21 cellular contexts compared by ENCODE assay signal in genomic region chr14:101514136-101514535, GRCh38. TPM values are rescaled to one million over a fixed set of nuclear protein-coding genes. Genes with fewer than 3 reads are reported as not detected.
DNase-seq lines count a peak whose midpoint lies in the region; ATAC-seq lines count a peak whose summit lies in the region.
"Had no signal": no experiment of that assay in that cellular context is flagged by ENCODE, and none has a peak within 500 bp of the region (broad histone marks: within the 10 kb centered on the region; RNA-seq: fewer than 3 reads in every experiment).

No MANE protein-coding gene starts in this region.

- no CpG with 5 or more reads among the region's 5 CpGs for WGBS in neuronal stem cell (ENCODE audit: extremely low coverage in 2 of 2, insufficient read length in 2 of 2, insufficient replicate concordance in 1 of 2), 2 donors

- H3K14ac ChIP-seq in neuronal stem cell (ENCODE audit: low read length): no peak overlapping the region

- intact Hi-C loops in Right ventricle myocardium superior (cut with DNase I) (no loop called here), cardiac septum (cut with DNase I) (no loop called here)

- no peak for ATAC-seq in Right ventricle myocardium superior (ENCODE audit: poor library complexity)
- peak; percentile 24 for ATAC-seq in stimulated activated naive CD8-positive, alpha-beta T cell treated with anti-CD3 and anti-CD28 coated beads, Interleukin-15, amount 100 ng/mL, for 72 hours
- no peak for ATAC-seq in stimulated activated naive CD8-positive, alpha-beta T cell treated with anti-CD3 and anti-CD28 coated beads, Interleukin-15, Interleukin-2, amounts not matched to agents 100 U/mL and 50 U/mL, for 24 hours
- ATAC-seq: A549; CD8-positive, alpha-beta T cell; HCT116 had no signal

- H3K4me2 ChIP-seq in neuronal stem cell (ENCODE audit: insufficient read depth, low read length, poor library complexity, severe bottlenecking): no peak overlapping the region
- H3K4me2 ChIP-seq: A549 had no signal

- no peak overlapping the region for H3K23ac ChIP-seq in neuronal stem cell (ENCODE audit: low read depth, low read length, poor library complexity)

- peak overlapping the region; percentile 73 for H3K18ac ChIP-seq in neuronal stem cell (ENCODE audit: low read length)

- H3K27ac Mint-ChIP-seq in stimulated activated naive CD8-positive, alpha-beta T cell treated with anti-CD3 and anti-CD28 coated beads, Interleukin-15, amount 100 ng/mL, for 72 hours: no peak overlapping the region
- H3K27ac Mint-ChIP-seq: CD8-positive, alpha-beta T cell; H9 had no signal

- DNase-seq in Right ventricle myocardium superior (peak; percentile 27), cardiac septum (ENCODE audit: low spot score) (no peak), neuronal stem cell (ENCODE audit: low spot score) (no peak)
- DNase-seq in stimulated activated naive CD8-positive, alpha-beta T cell treated with anti-CD3 and anti-CD28 coated beads, Interleukin-15, amount 100 ng/mL, for 72 hours: no peak
- DNase-seq in stimulated activated naive CD8-positive, alpha-beta T cell treated with anti-CD3 and anti-CD28 coated beads, Interleukin-15, Interleukin-2, amounts not matched to agents 100 U/mL and 50 U/mL, for 24 hours: no peak
- no peak for DNase-seq in stimulated activated naive CD4-positive, alpha-beta T cell treated with Interleukin-2 at 50 U/mL for 16 hours (lab: John Stamatoyannopoulos, UW)
- DNase-seq: 8988T; ACHN; AML-193; BE2C; Caco-2; CD4-positive, CD25-positive, alpha-beta regulatory T cell; CD8-positive, alpha-beta T cell; DMS153; DND-41; GM23248; H9 had no signal

- H3K9ac ChIP-seq in neuronal stem cell (ENCODE audit: low read depth, low read length, poor library complexity): no peak overlapping the region
- H3K9ac ChIP-seq: GM23248 had no signal

- H2BK120ac ChIP-seq in neuronal stem cell (ENCODE audit: low read depth, low read length): no peak overlapping the region

- H2AK5ac ChIP-seq in neuronal stem cell (ENCODE audit: low read depth, low read length): peak overlapping the region; percentile 64

- H4K91ac ChIP-seq in neuronal stem cell (ENCODE audit: low read depth, low read length, poor library complexity): no peak overlapping the region

- H4K8ac ChIP-seq in neuronal stem cell (ENCODE audit: low read depth, low read length): no peak overlapping the region

- H2AFZ ChIP-seq in neuronal stem cell (ENCODE audit: low read length): no peak overlapping the region
- H2AFZ ChIP-seq: GM23248 had no signal

- no peaks in the 10 kb centered on the region for H3K4me1 ChIP-seq in neuronal stem cell (ENCODE audit: control insufficient read depth in 2 of 2, insufficient read depth in 1 of 2, low read depth in 1 of 2, low read length in 2 of 2)
- H3K4me1 ChIP-seq: A549, BE2C, Caco-2 had no signal

- H3K4me3 ChIP-seq in neuronal stem cell (ENCODE audit: low read length in 2 of 2): no peak overlapping the region
- H3K4me3 ChIP-seq: A549, GM23248 had no signal

- H3K4ac ChIP-seq in neuronal stem cell (ENCODE audit: low read length): no peak overlapping the region

- H2BK5ac ChIP-seq in neuronal stem cell (ENCODE audit: low read length): no peak overlapping the region

- H3K4me3 Mint-ChIP-seq in stimulated activated naive CD8-positive, alpha-beta T cell treated with anti-CD3 and anti-CD28 coated beads, Interleukin-15, amount 100 ng/mL, for 72 hours: no peak overlapping the region
- H3K4me3 Mint-ChIP-seq: CD4-positive, CD25-positive, alpha-beta regulatory T cell; CD8-positive, alpha-beta T cell; H9 had no signal

- H2BK15ac ChIP-seq in neuronal stem cell (ENCODE audit: low read length): peak overlapping the region; percentile 30

- peaks cover 0 to 11% of the 10 kb centered on the region in 2 donors for H3K9me3 ChIP-seq in neuronal stem cell (replicated peaks in 1 of 2; ENCODE audit: control insufficient read depth in 2 of 2, insufficient read depth in 1 of 2, low read depth in 1 of 2, low read length in 2 of 2)
- H3K9me3 ChIP-seq: BE2C, Caco-2 had no signal

- H3K4me1 Mint-ChIP-seq in stimulated activated naive CD8-positive, alpha-beta T cell treated with anti-CD3 and anti-CD28 coated beads, Interleukin-15, amount 100 ng/mL, for 72 hours: no peaks in the 10 kb centered on the region
- H3K4me1 Mint-ChIP-seq: CD4-positive, CD25-positive, alpha-beta regulatory T cell; H9 had no signal

- no peaks in the 10 kb centered on the region for H3K36me3 ChIP-seq in neuronal stem cell (replicated peaks in 1 of 2; ENCODE audit: control insufficient read depth in 2 of 2, insufficient read depth in 2 of 2, low read length in 2 of 2)
- H3K36me3 ChIP-seq: BE2C had no signal

- peaks cover 0 to 7% (median 0%) of the 10 kb centered on the region in 3 experiments for H3K27me3 ChIP-seq in neuronal stem cell (ENCODE audit: control insufficient read depth in 3 of 3, insufficient read depth in 3 of 3, low read depth in 1 of 3, low read length in 3 of 3)
- H3K27me3 ChIP-seq: BE2C had no signal

- no peaks in the 10 kb centered on the region for H3K79me1 ChIP-seq in neuronal stem cell (ENCODE audit: low read depth, low read length)

- no peak overlapping the region for H2BK12ac ChIP-seq in neuronal stem cell (ENCODE audit: low read length)

- H3K27ac ChIP-seq in neuronal stem cell (replicated peaks; ENCODE audit: low read length): no peak overlapping the region
- H3K27ac ChIP-seq: C4-2B, GM23248 had no signal

- H3K9me3 Mint-ChIP-seq in stimulated activated naive CD8-positive, alpha-beta T cell treated with anti-CD3 and anti-CD28 coated beads, Interleukin-15, amount 100 ng/mL, for 72 hours: peaks cover 4 to 17% of the 10 kb centered on the region in 2 donors

- H3K27me3 Mint-ChIP-seq in stimulated activated naive CD8-positive, alpha-beta T cell treated with anti-CD3 and anti-CD28 coated beads, Interleukin-15, amount 100 ng/mL, for 72 hours: no peaks in the 10 kb centered on the region
- H3K27me3 Mint-ChIP-seq: CD4-positive, CD25-positive, alpha-beta regulatory T cell had no signal

RNA-seq across cellular contexts. Expression of gene DIO3, which starts 47.2 kb away (rescaled TPM):
- total RNA-seq in Right ventricle myocardium superior: 0.16 TPM
- not detected for total RNA-seq in cardiac septum
- 8.3 TPM for polyA plus RNA-seq in neuronal stem cell (2013, experiment 1 of 2)
- polyA plus RNA-seq in neuronal stem cell (2013, experiment 2 of 2): 7.9 TPM
- total RNA-seq: CD4-positive, CD25-positive, alpha-beta regulatory T cell; CD8-positive, alpha-beta T cell; GM23248; H4; H9 had no signal
- polyA plus RNA-seq: CD4-positive, CD25-positive, alpha-beta regulatory T cell; GM23248 had no signal
